11 cellular contexts compared by ENCODE assay signal in the genomic region with DNA sequence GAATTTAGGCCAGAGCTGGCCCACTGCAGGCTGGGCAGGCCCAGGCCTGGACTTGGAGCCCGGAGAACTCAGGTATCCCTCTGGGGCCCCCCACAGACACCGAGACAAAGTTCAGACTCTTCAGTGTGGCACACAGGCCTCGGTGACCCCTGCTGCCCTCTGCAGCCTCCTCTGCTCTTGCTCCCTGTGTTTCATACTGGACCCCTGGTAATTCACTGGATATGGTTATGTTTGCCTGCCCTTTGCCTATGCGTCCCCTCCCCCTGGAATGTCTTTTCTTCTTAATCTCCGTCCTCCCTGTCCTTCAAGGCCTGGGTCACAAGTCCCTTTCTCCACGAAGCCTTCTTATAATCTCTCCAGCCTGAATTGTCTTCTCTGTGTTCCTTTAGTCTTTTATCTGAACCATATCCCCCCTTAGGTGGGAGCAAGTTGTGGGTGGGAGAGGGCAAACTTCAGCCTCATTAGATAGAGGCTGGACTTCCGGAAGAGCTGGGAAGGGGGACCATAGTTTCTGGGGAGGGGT. TPM values are rescaled to one million over a fixed set of nuclear protein-coding genes. Genes with fewer than 3 reads are reported as not detected.
DNase-seq lines count a peak whose midpoint lies in the region; ATAC-seq and TF ChIP-seq lines count a peak whose summit lies in the region.
"Had no signal": no experiment of that assay in that cellular context is flagged by ENCODE, and none has a peak within 500 bp of the region (broad histone marks: within the 10 kb centered on the region; RNA-seq: fewer than 3 reads in every experiment).

No MANE protein-coding gene starts in this region.

- DNase-seq in cardiac muscle cell (ENCODE audit: low read depth in 1 of 2, low spot score in 1 of 2), result no peak
- no peak for DNase-seq in left ventricle myocardium superior
- DNase-seq in right cardiac atrium, result peak in 1 of 3 donors; percentile 46
- DNase-seq in uterus, result no peak
- DNase-seq in retina, result no peak
- DNase-seq in CD1c-positive myeloid dendritic cell (ENCODE audit: extremely low spot score), result no peak
- DNase-seq: ACHN; foreskin melanocyte; stimulated activated CD4-positive, alpha-beta T cell treated with anti-CD3 and anti-CD28 coated beads, Interleukin-4, amount 100 ng/mL, for 24 hours had no signal

- peaks cover 45% of the 10 kb centered on the region for H3K4me1 ChIP-seq in cardiac muscle cell (ENCODE audit: low read depth)
- H3K4me1 ChIP-seq in right cardiac atrium (ENCODE audit: control insufficient read depth, insufficient read depth, low read length), result peaks cover 37% of the 10 kb centered on the region
- peaks cover 5% of the 10 kb centered on the region for H3K4me1 ChIP-seq in parathyroid adenoma
- peaks cover 22 to 55% of the 10 kb centered on the region in 2 donors for H3K4me1 ChIP-seq in uterus

- TF ChIP-seq CTCF in cardiac muscle cell (IDR thresholded peaks at IDR 0.05; ENCODE audit: low read depth, low read length) (no peak), parathyroid adenoma (IDR thresholded peaks at IDR 0.05) (no peak), uterus (IDR thresholded peaks at IDR 0.05) (no peak)

- intact Hi-C loops in left ventricle myocardium superior (cut with micrococcal nuclease), result no loop called here
- intact Hi-C loops in right cardiac atrium (cut with DNase I), result no loop called here
- intact Hi-C loops in uterus (cut with DNase I; ENCODE audit: low total_unique reads), result no loop called here

- TF ChIP-seq POLR2A in uterus (IDR thresholded peaks at IDR 0.05), result no peak

- no peak overlapping the region for H3K9ac ChIP-seq in parathyroid adenoma

- H3K4me2 ChIP-seq in parathyroid adenoma (ENCODE audit: low read length), result no peak overlapping the region

- ATAC-seq in left ventricle myocardium superior, result no peak
- no peak for ATAC-seq in right cardiac atrium
- no peak for ATAC-seq in HG02840 (IDR thresholded peaks at IDR 0.05; ENCODE audit: low FRiP score, unreplicated experiment)

- no peaks in the 10 kb centered on the region for H3K27me3 ChIP-seq in cardiac muscle cell
- H3K27me3 ChIP-seq in right cardiac atrium (ENCODE audit: control insufficient read depth, insufficient read depth), result no peaks in the 10 kb centered on the region
- H3K27me3 ChIP-seq in parathyroid adenoma (ENCODE audit: control insufficient read depth, insufficient read depth, low read length), result no peaks in the 10 kb centered on the region
- no peaks in the 10 kb centered on the region for H3K27me3 ChIP-seq in uterus

- H3K4me3 ChIP-seq in cardiac muscle cell (no peak overlapping the region), right cardiac atrium (ENCODE audit: low read length) (no peak overlapping the region), parathyroid adenoma (ENCODE audit: low read depth, low read length) (no peak overlapping the region), uterus (no peak overlapping the region)

- H3K79me2 ChIP-seq in parathyroid adenoma, result no peaks in the 10 kb centered on the region

- H2AFZ ChIP-seq in parathyroid adenoma, result no peak overlapping the region

- H3K27ac ChIP-seq in cardiac muscle cell (peak overlapping the region; percentile 88), right cardiac atrium (ENCODE audit: low read length) (peak overlapping the region; percentile 94), parathyroid adenoma (peak overlapping the region; percentile 69), uterus (peak overlapping the region; percentile 95 to 100)

- 62% methylated on average over 7 of the region's 7 CpGs for WGBS in right cardiac atrium

- no peaks in the 10 kb centered on the region for H3K9me3 ChIP-seq in cardiac muscle cell (ENCODE audit: low read depth)
- no peaks in the 10 kb centered on the region for H3K9me3 ChIP-seq in right cardiac atrium (ENCODE audit: control insufficient read depth, low read length)
- no peaks in the 10 kb centered on the region for H3K9me3 ChIP-seq in parathyroid adenoma (ENCODE audit: control insufficient read depth, low read length)
- H3K9me3 ChIP-seq in uterus, result no peaks in the 10 kb centered on the region

- H3K36me3 ChIP-seq in cardiac muscle cell (no peaks in the 10 kb centered on the region), parathyroid adenoma (ENCODE audit: control insufficient read depth, insufficient read depth, low read length) (no peaks in the 10 kb centered on the region), uterus (no peaks in the 10 kb centered on the region)

RNA-seq across cellular contexts. Expression of a gene that starts 30.1 kb away (rescaled TPM):
- 285 and 310 TPM in 2 replicates for total RNA-seq in cardiac muscle cell
- 268 and 299 TPM in 2 replicates for polyA plus RNA-seq in cardiac muscle cell
- total RNA-seq in left ventricle myocardium superior, result 717 TPM
- total RNA-seq in right cardiac atrium, result 1,000 to 10,000 TPM in 3 of 4 donors, 100 to 1,000 TPM in 1; 949 to 1,838 (median 1,489) TPM
- polyA plus RNA-seq in right cardiac atrium, result 1,813 TPM
- total RNA-seq in uterus, result 1,000 to 10,000 TPM in 2 of 4 donors, 100 to 1,000 TPM in 2; 567 to 1,619 (median 884) TPM
